ENCODE assay signal across 23 cellular contexts in genomic region chr9:72855890-72856523, GRCh38.
"Had no signal": no experiment of that assay in that cellular context is flagged by ENCODE, and none has a peak within 500 bp of the region (broad histone marks: within the 10 kb centered on the region; RNA-seq: fewer than 3 reads in every experiment).

No MANE protein-coding gene starts in this region.

- H3K36me3 ChIP-seq: esophagus muscularis mucosa, heart right ventricle, thyroid gland had no signal

- DNase-seq: activated CD4-positive, alpha-beta T cell treated with anti-CD3 and anti-CD28 coated beads for 4 hours; activated CD4-positive, alpha-beta T cell treated with anti-CD3 and anti-CD28 coated beads, Interleukin-2, amount 50 U/mL, for 48 hours; activated CD4-positive, CD25-positive, alpha-beta regulatory T cell; activated gamma-delta T cell; activated T-cell treated with anti-CD3 and anti-CD28 coated beads, Interleukin-2, amount 50 U/mL, for 72 hours; dermis blood vessel endothelial cell; effector CD8-positive, alpha-beta T cell; heart right ventricle; left colon; right cardiac atrium; stimulated activated CD4-positive, alpha-beta T cell treated with anti-CD3 and anti-CD28 coated beads, Interleukin-4, amount 100 ng/mL, for 24 hours; T-cell had no signal

- H3K9me3 Mint-ChIP-seq: activated naive CD4-positive, alpha-beta T cell treated with anti-CD3 and anti-CD28 coated beads, Interleukin-2, amount 50 U/mL, for 24 hours; activated T-cell treated with anti-CD3 and anti-CD28 coated beads, Interleukin-2, amount 50 U/mL, for 72 hours; memory B cell; stimulated activated naive CD8-positive, alpha-beta T cell treated with anti-CD3 and anti-CD28 coated beads, Interleukin-15, Interleukin-2, amounts not matched to agents 100 ng/mL and 50 ng/mL, for 24 hours; T-cell; T-helper 2 cell treated with Interferon-gamma antibody and Interleukin-4, amounts not matched to agents 5 μg/mL and 100 μg/mL, for 36 hours had no signal

- H3K4me1 Mint-ChIP-seq: activated naive CD4-positive, alpha-beta T cell treated with anti-CD3 and anti-CD28 coated beads, Interleukin-2, amount 50 U/mL, for 24 hours; T-cell had no signal

- H3K36me3 Mint-ChIP-seq: activated naive CD4-positive, alpha-beta T cell treated with anti-CD3 and anti-CD28 coated beads, Interleukin-2, amount 50 U/mL, for 24 hours; brain; memory B cell; T-cell had no signal

- H3K9me3 ChIP-seq: esophagus muscularis mucosa, heart right ventricle, thyroid gland had no signal

- H2AFZ ChIP-seq: parathyroid adenoma had no signal

- H3K4me1 ChIP-seq: parathyroid adenoma had no signal

- H3K27ac ChIP-seq: esophagus muscularis mucosa, heart right ventricle, parathyroid adenoma, thyroid gland had no signal

- FAIRE-seq: keratinocyte, TTC549 had no signal

- H3K27me3 ChIP-seq: esophagus muscularis mucosa, heart right ventricle, thyroid gland had no signal

- H3K4me3 Mint-ChIP-seq: activated naive CD4-positive, alpha-beta T cell treated with anti-CD3 and anti-CD28 coated beads, Interleukin-2, amount 50 U/mL, for 24 hours; activated T-cell treated with anti-CD3 and anti-CD28 coated beads, Interleukin-2, amount 50 U/mL, for 72 hours; brain; memory B cell; nephron; stimulated activated naive CD8-positive, alpha-beta T cell treated with anti-CD3 and anti-CD28 coated beads, Interleukin-15, Interleukin-2, amounts not matched to agents 100 ng/mL and 50 ng/mL, for 24 hours; T-cell; T-helper 2 cell treated with Interferon-gamma antibody and Interleukin-4, amounts not matched to agents 5 μg/mL and 100 μg/mL, for 36 hours had no signal

- H3K9ac ChIP-seq: parathyroid adenoma had no signal

- H3K79me2 ChIP-seq: parathyroid adenoma had no signal

- H3K4me3 ChIP-seq: esophagus muscularis mucosa, heart right ventricle, thyroid gland had no signal

- H3K27me3 Mint-ChIP-seq: activated naive CD4-positive, alpha-beta T cell treated with anti-CD3 and anti-CD28 coated beads, Interleukin-2, amount 50 U/mL, for 24 hours; memory B cell; stimulated activated naive CD8-positive, alpha-beta T cell treated with anti-CD3 and anti-CD28 coated beads, Interleukin-15, Interleukin-2, amounts not matched to agents 100 ng/mL and 50 ng/mL, for 24 hours; T-cell had no signal

- ATAC-seq: activated T-cell treated with anti-CD3 and anti-CD28 coated beads, Interleukin-2, amount 50 U/mL, for 72 hours; T-cell had no signal

- H3K27ac Mint-ChIP-seq: activated naive CD4-positive, alpha-beta T cell treated with anti-CD3 and anti-CD28 coated beads, Interleukin-2, amount 50 U/mL, for 24 hours; activated T-cell treated with anti-CD3 and anti-CD28 coated beads, Interleukin-2, amount 50 U/mL, for 72 hours; memory B cell; nephron; stimulated activated naive CD8-positive, alpha-beta T cell treated with anti-CD3 and anti-CD28 coated beads, Interleukin-15, Interleukin-2, amounts not matched to agents 100 ng/mL and 50 ng/mL, for 24 hours; T-cell; T-helper 2 cell treated with Interferon-gamma antibody and Interleukin-4, amounts not matched to agents 5 μg/mL and 100 μg/mL, for 36 hours had no signal
